In the genomic region with DNA sequence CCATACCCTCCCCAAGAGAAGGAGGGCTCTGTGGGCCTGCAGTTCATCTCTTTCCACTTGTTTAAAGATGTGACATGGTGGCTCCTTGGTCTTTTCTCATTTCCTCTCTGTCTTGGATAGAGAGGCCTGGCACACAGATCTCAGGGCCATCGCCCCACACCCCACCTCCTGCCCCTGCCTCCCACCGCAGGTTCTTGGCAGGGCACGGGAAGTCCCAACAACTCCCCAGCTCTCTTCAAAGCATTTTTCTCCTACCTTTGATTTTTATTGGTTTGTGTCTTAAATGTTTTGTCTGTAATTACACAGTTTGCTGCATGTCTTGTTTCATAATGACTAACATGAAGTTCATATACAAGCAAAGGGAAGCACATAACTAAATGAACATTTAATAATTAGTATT, we compare ENCODE assay signal across 20 cellular contexts.
DNase-seq lines count a peak whose midpoint lies in the region; ATAC-seq and TF ChIP-seq lines count a peak whose summit lies in the region.
"Had no signal": no experiment of that assay in that cellular context is flagged by ENCODE, and none has a peak within 500 bp of the region (broad histone marks: within the 10 kb centered on the region; RNA-seq: fewer than 3 reads in every experiment).

No MANE protein-coding gene starts in this region.

- no peak overlapping the region for H3K4me3 ChIP-seq in GM12865 (ENCODE audit: low read depth, low read length)
- H3K4me3 ChIP-seq in Loucy (ENCODE audit: low read length, poor library complexity, severe bottlenecking) = no peak overlapping the region
- H3K4me3 ChIP-seq in neuronal stem cell (ENCODE audit: low read length in 2 of 2) = no peak overlapping the region

- no peak overlapping the region for H3K14ac ChIP-seq in neuronal stem cell (ENCODE audit: low read length)

- no peak overlapping the region for H3K27ac Mint-ChIP-seq in activated T-helper 17 cell treated with anti-CD3 and anti-CD28 coated beads, Interleukin-2, amount 50 U/mL, for 72 hours
- H3K27ac Mint-ChIP-seq: CD4-positive, CD25-positive, alpha-beta regulatory T cell; CD8-positive, alpha-beta memory T cell had no signal

- H3K9ac ChIP-seq in Loucy (ENCODE audit: low read depth, low read length, poor library complexity, severe bottlenecking) (no peak overlapping the region), neuronal stem cell (ENCODE audit: low read depth, low read length, poor library complexity) (no peak overlapping the region)

- H3K18ac ChIP-seq in neuronal stem cell (ENCODE audit: low read length) = peak overlapping the region; percentile 29

- H2AFZ ChIP-seq in Loucy (ENCODE audit: low read length) (0 out of 2 replicates have a peak overlapping the region, but pooled peaks have one; percentile 32), neuronal stem cell (ENCODE audit: low read length) (no peak overlapping the region)

- H3K4me1 ChIP-seq in Loucy (ENCODE audit: insufficient read depth, low read length, poor library complexity, severe bottlenecking) (peaks cover 3% of the 10 kb centered on the region), neuronal stem cell (ENCODE audit: control insufficient read depth in 2 of 2, insufficient read depth in 1 of 2, low read depth in 1 of 2, low read length in 2 of 2) (peaks cover 0 to 2% of the 10 kb centered on the region in 2 donors)

- no peak overlapping the region for H4K91ac ChIP-seq in neuronal stem cell (ENCODE audit: low read depth, low read length, poor library complexity)

- no peaks in the 10 kb centered on the region for H3K9me3 ChIP-seq in Loucy (ENCODE audit: insufficient read depth, low read depth, low read length)
- no peaks in the 10 kb centered on the region for H3K9me3 ChIP-seq in neuronal stem cell (replicated peaks in 1 of 2; ENCODE audit: control insufficient read depth in 2 of 2, insufficient read depth in 1 of 2, low read depth in 1 of 2, low read length in 2 of 2)
- H3K9me3 ChIP-seq: BE2C had no signal

- H3K79me1 ChIP-seq in neuronal stem cell (ENCODE audit: low read depth, low read length) = no peaks in the 10 kb centered on the region

- H3K4me1 Mint-ChIP-seq in activated T-helper 17 cell treated with anti-CD3 and anti-CD28 coated beads, Interleukin-2, amount 50 U/mL, for 72 hours = no peaks in the 10 kb centered on the region
- H3K4me1 Mint-ChIP-seq: CD4-positive, CD25-positive, alpha-beta regulatory T cell; CD8-positive, alpha-beta memory T cell had no signal

- POLR2A ChIA-PET in HEK293T (lab: Yijun Ruan, JAX) = interaction anchor here (0.9 kb wide), 1 partner anchor 13 kb away, joined by 3 read pairs; no protein-coding TSS in a partner anchor

- H3K27me3 Mint-ChIP-seq in activated T-helper 17 cell treated with anti-CD3 and anti-CD28 coated beads, Interleukin-2, amount 50 U/mL, for 72 hours = no peaks in the 10 kb centered on the region

- TF ChIP-seq CTCF in GM12865 (IDR thresholded peaks at IDR 0.05; ENCODE audit: insufficient read depth, low read depth, low read length, missing control alignments) = no peak
- TF ChIP-seq CTCF in Loucy (conservative IDR thresholded peaks at IDR 0.05; ENCODE audit: low read length) = no peak

- H3K4me2 ChIP-seq in Loucy (ENCODE audit: low read depth, low read length, poor library complexity, severe bottlenecking) (peak overlapping the region; percentile 18), neuronal stem cell (ENCODE audit: insufficient read depth, low read length, poor library complexity, severe bottlenecking) (no peak overlapping the region)

- H4K20me1 ChIP-seq in Loucy (ENCODE audit: insufficient read depth, low read length, poor library complexity, severe bottlenecking) = no peaks in the 10 kb centered on the region

- no peak overlapping the region for H3K4ac ChIP-seq in neuronal stem cell (ENCODE audit: low read length)

- H3K27ac ChIP-seq in neuronal stem cell (replicated peaks; ENCODE audit: low read length) = no peak overlapping the region

- H3K79me2 ChIP-seq in Loucy (ENCODE audit: insufficient read depth, low read length) = no peaks in the 10 kb centered on the region

- WGBS in neuronal stem cell (ENCODE audit: extremely low coverage in 2 of 2, insufficient read length in 2 of 2, insufficient replicate concordance in 1 of 2), 2 donors = no CpG with 5 or more reads among the region's 3 CpGs

- H2AK5ac ChIP-seq in neuronal stem cell (ENCODE audit: low read depth, low read length) = no peak overlapping the region

- H2BK15ac ChIP-seq in neuronal stem cell (ENCODE audit: low read length) = no peak overlapping the region

- H3F3A ChIP-seq in Loucy (ENCODE audit: low read depth) = no peaks in the 10 kb centered on the region

- no peaks in the 10 kb centered on the region for H3K36me3 Mint-ChIP-seq in activated T-helper 17 cell treated with anti-CD3 and anti-CD28 coated beads, Interleukin-2, amount 50 U/mL, for 72 hours (ENCODE audit: low read depth)
- H3K36me3 Mint-ChIP-seq: CD4-positive, CD25-positive, alpha-beta regulatory T cell; CD8-positive, alpha-beta memory T cell had no signal

- intact Hi-C loops in left cardiac atrium (cut with DNase I) = no loop called here

- peak; percentile 58 for DNase-seq in GM12865 (ENCODE audit: low read depth)
- no peak for DNase-seq in neuronal stem cell (ENCODE audit: low spot score)
- no peak for DNase-seq in medulla oblongata (ENCODE audit: extremely low spot score)
- no peak for DNase-seq in left cardiac atrium
- DNase-seq in HEK293T (ENCODE audit: extremely low spot score) = no peak
- DNase-seq: ACHN; BE2C; C1 segment of cervical spinal cord; CD4-positive, CD25-positive, alpha-beta regulatory T cell; CD8-positive, alpha-beta memory T cell; COR-L47; DMS 273 treated with DMSO at 0.1 percent for 48 hours; DMS53; DND-41; EL; GOT3; H7 had no signal

- peak; percentile 18 for ATAC-seq in activated T-helper 17 cell treated with anti-CD3 and anti-CD28 coated beads, Interleukin-2, amount 50 U/mL, for 72 hours (replicated peaks)
- no peak for ATAC-seq in left cardiac atrium
- ATAC-seq: HCT116 had no signal

- no peaks in the 10 kb centered on the region for H3K9me2 ChIP-seq in Loucy (replicated peaks; ENCODE audit: low read depth, low read length)

- no peak overlapping the region for H2BK12ac ChIP-seq in neuronal stem cell (ENCODE audit: low read length)

- no peak overlapping the region for H2BK5ac ChIP-seq in neuronal stem cell (ENCODE audit: low read length)

- H3K27me3 ChIP-seq in Loucy (ENCODE audit: insufficient read depth, low read length, poor library complexity, severe bottlenecking) = no peaks in the 10 kb centered on the region
- no peaks in the 10 kb centered on the region for H3K27me3 ChIP-seq in neuronal stem cell (ENCODE audit: control insufficient read depth in 3 of 3, insufficient read depth in 3 of 3, low read depth in 1 of 3, low read length in 3 of 3)
- H3K27me3 ChIP-seq: BE2C had no signal

- H4K8ac ChIP-seq in neuronal stem cell (ENCODE audit: low read depth, low read length) = no peak overlapping the region

- CTCF ChIA-PET in HEK293T (lab: Yijun Ruan, JAX) = interaction anchor here (0.6 kb wide), 1 partner anchor 25 kb away, joined by 3 read pairs; no protein-coding TSS in a partner anchor

- no peak overlapping the region for H2BK120ac ChIP-seq in neuronal stem cell (ENCODE audit: low read depth, low read length)

- no peaks in the 10 kb centered on the region for H3K36me3 ChIP-seq in Loucy (ENCODE audit: insufficient read depth, low read length)
- no peaks in the 10 kb centered on the region for H3K36me3 ChIP-seq in neuronal stem cell (replicated peaks in 1 of 2; ENCODE audit: control insufficient read depth in 2 of 2, insufficient read depth in 2 of 2, low read length in 2 of 2)
- H3K36me3 ChIP-seq: BE2C had no signal

- H3K9me3 Mint-ChIP-seq in activated T-helper 17 cell treated with anti-CD3 and anti-CD28 coated beads, Interleukin-2, amount 50 U/mL, for 72 hours = no peaks in the 10 kb centered on the region

- no peak overlapping the region for H3K4me3 Mint-ChIP-seq in activated T-helper 17 cell treated with anti-CD3 and anti-CD28 coated beads, Interleukin-2, amount 50 U/mL, for 72 hours
- H3K4me3 Mint-ChIP-seq: CD4-positive, CD25-positive, alpha-beta regulatory T cell; CD8-positive, alpha-beta memory T cell had no signal

- H3K23ac ChIP-seq in neuronal stem cell (ENCODE audit: low read depth, low read length, poor library complexity) = no peak overlapping the region

TF ChIP-seq in HEK293T, 16 proteins besides CTCF, POLR2A, EP300 and RAD21:
- TF ChIP-seq ZNF384 (IDR thresholded peaks at IDR 0.05) = no peak
- TF ChIP-seq ELF4 (IDR thresholded peaks at IDR 0.05) = no peak
- no peak for TF ChIP-seq LEF1 (IDR thresholded peaks at IDR 0.05; ENCODE audit: borderline replicate concordance)
- no peak for TF ChIP-seq SUZ12 (IDR thresholded peaks at IDR 0.05)
- TF ChIP-seq SP1 (IDR thresholded peaks at IDR 0.05) = no peak
- no peak for TF ChIP-seq FOXA1 (IDR thresholded peaks at IDR 0.05)
- TF ChIP-seq FOXK2 (IDR thresholded peaks at IDR 0.05) = no peak
- TF ChIP-seq HDGF (IDR thresholded peaks at IDR 0.05; ENCODE audit: borderline replicate concordance) = no peak
- no peak for TF ChIP-seq L3MBTL2 (conservative IDR thresholded peaks at IDR 0.05)
- TF ChIP-seq, protein P1, sequence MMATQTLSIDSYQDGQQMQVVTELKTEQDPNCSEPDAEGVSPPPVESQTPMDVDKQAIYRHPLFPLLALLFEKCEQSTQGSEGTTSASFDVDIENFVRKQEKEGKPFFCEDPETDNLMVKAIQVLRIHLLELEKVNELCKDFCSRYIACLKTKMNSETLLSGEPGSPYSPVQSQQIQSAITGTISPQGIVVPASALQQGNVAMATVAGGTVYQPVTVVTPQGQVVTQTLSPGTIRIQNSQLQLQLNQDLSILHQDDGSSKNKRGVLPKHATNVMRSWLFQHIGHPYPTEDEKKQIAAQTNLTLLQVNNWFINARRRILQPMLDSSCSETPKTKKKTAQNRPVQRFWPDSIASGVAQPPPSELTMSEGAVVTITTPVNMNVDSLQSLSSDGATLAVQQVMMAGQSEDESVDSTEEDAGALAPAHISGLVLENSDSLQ (IDR thresholded peaks at IDR 0.05) = no peak
